In the genomic region with DNA sequence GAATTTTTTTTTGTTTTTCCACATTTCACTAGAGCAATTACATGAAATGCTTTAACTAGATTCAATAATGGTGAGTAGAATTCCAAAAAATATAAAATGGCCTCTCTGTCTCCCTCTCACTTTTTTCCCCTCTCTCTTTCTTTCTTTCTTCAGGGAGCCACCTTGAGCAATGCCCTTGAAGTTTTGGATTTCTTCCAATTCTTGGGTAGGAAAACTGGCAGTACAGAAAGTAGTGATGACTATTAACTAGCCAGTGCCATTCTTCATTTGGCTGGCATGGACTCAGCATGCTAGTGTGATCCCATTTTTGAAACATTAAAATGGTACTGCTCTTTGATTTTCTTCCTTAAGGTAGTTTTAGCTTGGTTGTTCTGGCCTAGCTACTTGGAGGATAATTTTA, we compare ENCODE assay signal across 18 cellular contexts.
"Had no signal": no experiment of that assay in that cellular context is flagged by ENCODE, and none has a peak within 500 bp of the region (broad histone marks: within the 10 kb centered on the region; RNA-seq: fewer than 3 reads in every experiment).

No MANE protein-coding gene starts in this region.

- H3K9me3 ChIP-seq: sigmoid colon, spleen had no signal

- H3K4me3 ChIP-seq: dorsolateral prefrontal cortex, sigmoid colon, spleen had no signal

- H3K9me3 Mint-ChIP-seq: activated naive CD4-positive, alpha-beta T cell treated with anti-CD3 and anti-CD28 coated beads, Interleukin-2, amount 10 ng/mL, durations not matched to agents 7 days and 5 days; nephron; stimulated activated naive B cell treated with anti-CD40 and anti-IgM and Interleukin-4, amounts not matched to agents 10 μg/mL and 1 μg/mL and 100 μg/mL, for 72 hours had no signal

- H3K36me3 ChIP-seq: brain microvascular endothelial cell, sigmoid colon, spleen had no signal

- H3K4me3 Mint-ChIP-seq: activated naive CD4-positive, alpha-beta T cell treated with anti-CD3 and anti-CD28 coated beads, Interleukin-2, amount 10 ng/mL, durations not matched to agents 7 days and 5 days; nephron; stimulated activated naive B cell treated with anti-CD40 and anti-IgM and Interleukin-4, amounts not matched to agents 10 μg/mL and 1 μg/mL and 100 μg/mL, for 72 hours had no signal

- H3K27ac Mint-ChIP-seq: activated naive CD4-positive, alpha-beta T cell treated with anti-CD3 and anti-CD28 coated beads, Interleukin-2, amount 10 ng/mL, durations not matched to agents 7 days and 5 days; stimulated activated naive B cell treated with anti-CD40 and anti-IgM and Interleukin-4, amounts not matched to agents 10 μg/mL and 1 μg/mL and 100 μg/mL, for 72 hours had no signal

- H3K27ac ChIP-seq: brain microvascular endothelial cell, dorsolateral prefrontal cortex, epithelial cell of prostate, sigmoid colon, spleen had no signal

- H3K36me3 Mint-ChIP-seq: activated naive CD4-positive, alpha-beta T cell treated with anti-CD3 and anti-CD28 coated beads, Interleukin-2, amount 10 ng/mL, durations not matched to agents 7 days and 5 days; stimulated activated naive B cell treated with anti-CD40 and anti-IgM and Interleukin-4, amounts not matched to agents 10 μg/mL and 1 μg/mL and 100 μg/mL, for 72 hours had no signal

- ATAC-seq: left cardiac atrium; stimulated activated naive B cell treated with anti-CD40 and anti-IgM and Interleukin-4, amounts not matched to agents 10 μg/mL and 1 μg/mL and 100 μg/mL, for 72 hours had no signal

- DNase-seq: activated CD4-positive, alpha-beta T cell treated with anti-CD3 and anti-CD28 coated beads, Interleukin-2, amount 50 U/mL, for 1 hour; activated CD4-positive, CD25-positive, alpha-beta regulatory T cell treated with anti-CD3 and anti-CD28 coated beads, Interleukin-2, amount 50 U/mL, for 72 hours; activated CD8-positive, alpha-beta memory T cell treated with anti-CD3 and anti-CD28 coated beads, Interleukin-2, amount 50 U/mL, for 4 hours; activated effector memory CD4-positive, alpha-beta T cell treated with Interleukin-2 at 50 U/mL for 16 hours; activated naive CD4-positive, alpha-beta T cell treated with anti-CD3 and anti-CD28 coated beads, Interleukin-2, amount 10 ng/mL, durations not matched to agents 7 days and 5 days; activated T-cell treated with anti-CD3 and anti-CD28 coated beads, Interleukin-2, amount 50 U/mL, for 48 hours; aorta; brain microvascular endothelial cell; central memory CD4-positive, alpha-beta T cell; dorsolateral prefrontal cortex; foreskin fibroblast; left cardiac atrium; sigmoid colon; spleen; stimulated activated naive B cell treated with anti-CD40 and anti-IgM and Interleukin-4, amounts not matched to agents 10 μg/mL and 1 μg/mL and 100 μg/mL, for 72 hours; T1000 had no signal

- H3K27me3 ChIP-seq: brain microvascular endothelial cell, sigmoid colon had no signal
